ENCODE assay signal across 23 cellular contexts in the genomic region with DNA sequence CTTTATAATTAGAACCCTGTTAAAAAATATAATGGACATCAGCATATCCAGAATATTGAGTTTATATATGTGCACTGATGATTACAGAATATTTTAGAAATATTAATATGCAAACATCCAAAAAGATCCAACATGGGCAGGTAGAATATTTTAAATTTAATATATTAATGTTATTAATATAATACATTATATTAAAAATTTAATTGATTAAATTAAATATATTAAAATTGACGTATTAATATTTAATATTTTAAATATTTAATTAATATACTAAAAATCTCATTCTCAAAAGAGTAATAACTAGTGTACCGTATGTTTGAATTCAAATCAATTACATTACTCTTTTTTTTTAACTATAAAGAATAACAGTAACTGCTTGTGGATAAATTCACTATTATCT.
DNase-seq lines count a peak whose midpoint lies in the region; ATAC-seq, FAIRE-seq and TF ChIP-seq lines count a peak whose summit lies in the region.
"Had no signal": no experiment of that assay in that cellular context is flagged by ENCODE, and none has a peak within 500 bp of the region (broad histone marks: within the 10 kb centered on the region; RNA-seq: fewer than 3 reads in every experiment).

No MANE protein-coding gene starts in this region.

- no peak for ATAC-seq in GM18517 (IDR thresholded peaks at IDR 0.05; ENCODE audit: unreplicated experiment)
- ATAC-seq: GM12878 had no signal

- H3K4me1 ChIP-seq in small intestine (ENCODE audit: control insufficient read depth in 2 of 2, insufficient read depth in 1 of 2, low read depth in 1 of 2, low read length in 1 of 2) = no peaks in the 10 kb centered on the region
- H3K4me1 ChIP-seq: BE2C had no signal

- no peak for TF ChIP-seq CTCF in RWPE1 (conservative IDR thresholded peaks at IDR 0.05; ENCODE audit: low read depth)

- no peaks in the 10 kb centered on the region for H3K36me3 ChIP-seq in small intestine (ENCODE audit: control insufficient read depth in 2 of 2, insufficient read depth in 2 of 2, low read length in 2 of 2)

- 74 to 99% (median 93%) methylated on average over 2 of the region's 2 CpGs for WGBS in small intestine, 3 donors

- CTCF ChIA-PET in RWPE1 (lab: Yijun Ruan, JAX) = no interaction called here

- no peaks in the 10 kb centered on the region for H3K9me3 ChIP-seq in small intestine (ENCODE audit: control insufficient read depth, low read depth)
- H3K9me3 ChIP-seq: BE2C; BLaER1 treated with 17β-estradiol and CSF1 and Interleukin-3, amounts not matched to agents 10 nM and 100 nM; HAP-1 had no signal

- POLR2A ChIA-PET in RWPE1 (lab: Yijun Ruan, JAX; ENCODE audit: low non-redundant PET) = no interaction called here

- FAIRE-seq in RCC 7860 (lab: Jason Lieb, UNC) = peak; percentile 76
- FAIRE-seq in colon (lab: Jason Lieb, UNC) = peak; percentile 72
- FAIRE-seq in islet of Langerhans (lab: Jason Lieb, UNC) = peak; percentile 5
- FAIRE-seq in small intestine (lab: Jason Lieb, UNC) = peak; percentile 36
- no peak for FAIRE-seq in GM12891 (lab: Jason Lieb, UNC)
- FAIRE-seq: GM12878, GM18507, H54 had no signal

- H3K27ac ChIP-seq in small intestine (ENCODE audit: low read depth in 1 of 2, low read length in 1 of 2) (no peak overlapping the region), RWPE1 (no peak overlapping the region)
- H3K27ac ChIP-seq: BLaER1 treated with 17β-estradiol and CSF1 and Interleukin-3, amounts not matched to agents 10 nM and 100 nM had no signal

- TF ChIP-seq POLR2A in GM12891 (IDR thresholded peaks at IDR 0.05; ENCODE audit: low read depth, low read length) = no peak

- DNase-seq in RCC 7860 (ENCODE audit: low spot score) (no peak), small intestine (no peak), DMS114 treated with DMSO at 0.1 percent for 48 hours (lab: John Stamatoyannopoulos, UW; ENCODE audit: unreplicated experiment) (no peak), GM12891 (ENCODE audit: insufficient read length, low spot score) (no peak), RWPE1 (ENCODE audit: low spot score) (no peak)
- DNase-seq: AML-193; BE2C; Calu3; CD4-positive, alpha-beta memory T cell; COR-L47; DMS153; DND-41; GDM1; GOT3; HFFc6 had no signal

- no peaks in the 10 kb centered on the region for H3K27me3 ChIP-seq in small intestine (ENCODE audit: control insufficient read depth in 2 of 2, insufficient read depth in 2 of 2, low read length in 2 of 2)
- H3K27me3 ChIP-seq: BE2C; BLaER1 treated with 17β-estradiol and CSF1 and Interleukin-3, amounts not matched to agents 10 nM and 100 nM had no signal

- H3K4me3 ChIP-seq in small intestine (ENCODE audit: low read depth in 1 of 2, low read length in 2 of 2) = no peak overlapping the region
- H3K4me3 ChIP-seq: BLaER1 treated with 17β-estradiol and CSF1 and Interleukin-3, amounts not matched to agents 10 nM and 100 nM; GM12878; HAP-1 had no signal

TF ChIP-seq in GM12891, 5 proteins besides CTCF, POLR2A, EP300 and RAD21:
- no peak for TF ChIP-seq SPI1 (IDR thresholded peaks at IDR 0.05; ENCODE audit: low read depth, low read length)
- TF ChIP-seq TAF1 (IDR thresholded peaks at IDR 0.05; ENCODE audit: low read depth, low read length) = no peak
- no peak for TF ChIP-seq PAX5 (IDR thresholded peaks at IDR 0.05; ENCODE audit: insufficient read depth, low read length, severe bottlenecking)
- no peak for TF ChIP-seq POLR2AphosphoS5 (IDR thresholded peaks at IDR 0.05; ENCODE audit: low read depth, low read length)
- no peak for TF ChIP-seq POU2F2 (IDR thresholded peaks at IDR 0.05; ENCODE audit: low read depth, low read length)
